Comparison of ENCODE assay signal across 26 cellular contexts in genomic region chr19:33785795-33786194, GRCh38. TPM values are rescaled to one million over a fixed set of nuclear protein-coding genes. Genes with fewer than 3 reads are reported as not detected.
DNase-seq lines count a peak whose midpoint lies in the region; ATAC-seq, FAIRE-seq and TF ChIP-seq lines count a peak whose summit lies in the region.
"Had no signal": no experiment of that assay in that cellular context is flagged by ENCODE, and none has a peak within 500 bp of the region (broad histone marks: within the 10 kb centered on the region; RNA-seq: fewer than 3 reads in every experiment).

No MANE protein-coding gene starts in this region.

- no peak for FAIRE-seq in frontal cortex (lab: Jason Lieb, UNC)
- FAIRE-seq: H54 had no signal

- no peaks in the 10 kb centered on the region for H4K20me1 ChIP-seq in IMR-90 (ENCODE audit: insufficient read depth, low read length)

- POLR2A ChIA-PET in CD4-positive, alpha-beta memory T cell (lab: Charles Lee; ENCODE audit: partially characterized antibody), result interaction anchor here (1.1 to 3.4 kb wide), 2 partner anchors 10 to 33 kb away, joined by 3 to 41 read pairs; partner anchors contain the start of gene KCTD15
- POLR2A ChIA-PET in IMR-90 (lab: Charles Lee; ENCODE audit: unreplicated experiment), result interaction anchor here (0.6 kb wide), 1 partner anchor 106 kb away, joined by 13 read pairs; no protein-coding TSS in a partner anchor
- POLR2A ChIA-PET in naive thymus-derived CD4-positive, alpha-beta T cell (lab: Charles Lee), result no interaction called here

- peaks cover 11 to 12% of the 10 kb centered on the region in 2 donors for H3K27me3 Mint-ChIP-seq in CD4-positive, alpha-beta memory T cell
- H3K27me3 Mint-ChIP-seq in naive thymus-derived CD4-positive, alpha-beta T cell, result peaks cover 13 to 22% (median 19%) of the 10 kb centered on the region in 5 donors

- H3K9ac ChIP-seq in IMR-90 (ENCODE audit: low read depth, low read length), result no peak overlapping the region
- H3K9ac ChIP-seq: SK-N-SH had no signal

- peak overlapping the region; percentile 52; the same call in 1 of the 2 replicates for H2AK5ac ChIP-seq in IMR-90 (ENCODE audit: low read depth, low read length)

- H2BK15ac ChIP-seq in IMR-90 (ENCODE audit: low read depth, low read length), result peak overlapping the region; percentile 25; the same call in 1 of the 3 replicates

- no peak for TF ChIP-seq POLR2A in IMR-90 (IDR thresholded peaks at IDR 0.05; ENCODE audit: low read depth, low read length)

- H2BK5ac ChIP-seq in IMR-90 (ENCODE audit: low read depth, low read length, poor library complexity, severe bottlenecking), result no peak overlapping the region

- H2AK9ac ChIP-seq in IMR-90 (replicated peaks; ENCODE audit: low read depth, low read length, poor library complexity), result peak overlapping the region; percentile 55

- H3K9me3 ChIP-seq in CD4-positive, alpha-beta memory T cell (ENCODE audit: control insufficient read depth in 1 of 2, low read length in 2 of 2), result no peaks in the 10 kb centered on the region
- H3K9me3 ChIP-seq in IMR-90 (ENCODE audit: control insufficient read depth, insufficient read depth, low read length), result no peaks in the 10 kb centered on the region
- no peaks in the 10 kb centered on the region for H3K9me3 ChIP-seq in naive thymus-derived CD4-positive, alpha-beta T cell (ENCODE audit: control insufficient read depth in 2 of 3, low read length in 3 of 3)
- H3K9me3 ChIP-seq: sigmoid colon, SK-N-SH, stomach, tibial artery had no signal

- in situ Hi-C loops in IMR-90 (cut with MboI; ENCODE audit: low sequenced_read_pairs), result loop anchor here (25.0 kb wide), 1 partner anchor 552 kb away; no protein-coding TSS in a partner anchor

- H2BK20ac ChIP-seq in IMR-90 (ENCODE audit: low read depth, low read length), result peak overlapping the region; percentile 71

- H3K27ac ChIP-seq in CD4-positive, alpha-beta memory T cell (ENCODE audit: low read depth, low read length), result no peak overlapping the region
- H3K27ac ChIP-seq in IMR-90 (ENCODE audit: insufficient read depth, low read length), result no peak overlapping the region
- H3K27ac ChIP-seq in foreskin keratinocyte, result no peak overlapping the region
- H3K27ac ChIP-seq in naive thymus-derived CD4-positive, alpha-beta T cell (ENCODE audit: low read depth, low read length), result no peak overlapping the region
- H3K27ac ChIP-seq: RWPE1, sigmoid colon, stomach, tibial artery had no signal

- TF ChIP-seq RAD21 in IMR-90 (IDR thresholded peaks at IDR 0.05; ENCODE audit: low read length), result no peak

- H3K9me1 ChIP-seq in IMR-90 (ENCODE audit: insufficient read depth, low read length), result peaks cover 20% of the 10 kb centered on the region

- BruUV-seq in IMR-90 (replicated peaks; lab: Mats Ljungman, UMichigan), result no TSS peak

- no peak for TF ChIP-seq CTCF in IMR-90 (conservative IDR thresholded peaks at IDR 0.05; ENCODE audit: low read depth, low read length)
- TF ChIP-seq CTCF in foreskin keratinocyte (conservative IDR thresholded peaks at IDR 0.05), result no peak

- 71% methylated on average over 2 of the region's 6 CpGs; no CpG with 5 or more reads in 1 of the 2 experiments for WGBS in IMR-90 (ENCODE audit: extremely low coverage in 2 of 2, insufficient read length in 1 of 2), 2 experiments

- H4K8ac ChIP-seq in IMR-90 (ENCODE audit: low read depth in 2 of 2, low read length in 2 of 2), result peak overlapping the region in 1 of 2 experiments; percentile 52; a peak in 1 of 4 replicates

- no peak overlapping the region for H4K5ac ChIP-seq in IMR-90 (ENCODE audit: low read depth, low read length)

- H3K4me1 ChIP-seq in CD4-positive, alpha-beta memory T cell (ENCODE audit: insufficient read depth, low read length), result peaks cover 30% of the 10 kb centered on the region
- H3K4me1 ChIP-seq in IMR-90 (ENCODE audit: control insufficient read depth, insufficient read depth, low read length) (peaks cover 6% of the 10 kb centered on the region), foreskin keratinocyte (no peaks in the 10 kb centered on the region)
- H3K4me1 ChIP-seq in naive thymus-derived CD4-positive, alpha-beta T cell (ENCODE audit: control insufficient read depth in 2 of 2, insufficient read depth in 2 of 2, low read length in 2 of 2), result no peaks in the 10 kb centered on the region
- H3K4me1 ChIP-seq: sigmoid colon had no signal

- H3K4me1 Mint-ChIP-seq in CD4-positive, alpha-beta memory T cell, result peaks cover 14 to 57% (median 30%) of the 10 kb centered on the region in 4 donors
- H3K4me1 Mint-ChIP-seq in naive thymus-derived CD4-positive, alpha-beta T cell, result peaks cover 0 to 12% (median 0%) of the 10 kb centered on the region in 7 donors
- H3K4me1 Mint-ChIP-seq: endodermal cell had no signal

- no peak overlapping the region for H3K4me2 ChIP-seq in IMR-90 (ENCODE audit: low read depth, low read length)
- H3K4me2 ChIP-seq: SK-N-SH had no signal

- H3K27ac Mint-ChIP-seq in CD4-positive, alpha-beta memory T cell, result peak overlapping the region in 6 of 7 donors; percentile 24 to 82 (median 60)
- no peak overlapping the region for H3K27ac Mint-ChIP-seq in naive thymus-derived CD4-positive, alpha-beta T cell
- H3K27ac Mint-ChIP-seq: endodermal cell, WTC11 had no signal

- no peak overlapping the region for H3K18ac ChIP-seq in IMR-90 (ENCODE audit: low read depth, low read length)

- H3K9me3 Mint-ChIP-seq in CD4-positive, alpha-beta memory T cell, result peaks cover 0 to 2% (median 0%) of the 10 kb centered on the region in 8 donors
- no peaks in the 10 kb centered on the region for H3K9me3 Mint-ChIP-seq in naive thymus-derived CD4-positive, alpha-beta T cell
- H3K9me3 Mint-ChIP-seq: endodermal cell, WTC11 had no signal

- intact Hi-C loops in CD4-positive, alpha-beta memory T cell (cut with micrococcal nuclease), result no loop called here
- intact Hi-C loops in IMR-90 (cut with micrococcal nuclease), result no loop called here
- intact Hi-C loops in naive thymus-derived CD4-positive, alpha-beta T cell (cut with micrococcal nuclease), result no loop called here

- peak overlapping the region; percentile 47 for H2AFZ ChIP-seq in IMR-90 (replicated peaks; ENCODE audit: low read length, poor library complexity)

- no peak overlapping the region for H3K14ac ChIP-seq in IMR-90 (replicated peaks; ENCODE audit: low read depth, low read length)

- no peak overlapping the region for H3K4me3 ChIP-seq in CD4-positive, alpha-beta memory T cell (ENCODE audit: low read length in 2 of 2)
- H3K4me3 ChIP-seq in IMR-90 (ENCODE audit: insufficient read depth, low read depth, low read length), result no peak overlapping the region
- no peak overlapping the region for H3K4me3 ChIP-seq in naive thymus-derived CD4-positive, alpha-beta T cell (ENCODE audit: low read length)
- H3K4me3 ChIP-seq: lung, sigmoid colon, stomach, tibial artery had no signal

- dilution Hi-C loops in IMR-90 (cut with HindIII; ENCODE audit: low sequenced_read_pairs, unreplicated experiment), result no loop called here

- 0 out of 2 replicates have a peak overlapping the region, but pooled peaks have one; percentile 28 for H3K23ac ChIP-seq in IMR-90 (ENCODE audit: low read depth, low read length)

- ATAC-seq in IMR-90 (ENCODE audit: low read depth) (peak; percentile 76), foreskin keratinocyte (peak; percentile 18)
- ATAC-seq in naive thymus-derived CD4-positive, alpha-beta T cell, result no peak
- ATAC-seq: WTC11 had no signal

- DNase-seq in CD4-positive, alpha-beta memory T cell, result no peak
- peak; percentile 70 for DNase-seq in IMR-90
- peak; percentile 38 for DNase-seq in astrocyte of the hippocampus (ENCODE audit: low read depth, low spot score)
- no peak for DNase-seq in foreskin keratinocyte
- DNase-seq in naive thymus-derived CD4-positive, alpha-beta T cell, result no peak
- no peak for DNase-seq in SK-N-DZ (ENCODE audit: low spot score)
- DNase-seq in GM19240 (ENCODE audit: insufficient read length, low spot score), result no peak
- no peak for DNase-seq in frontal cortex (ENCODE audit: low spot score in 2 of 2)
- DNase-seq: activated CD4-positive, alpha-beta T cell treated with anti-CD3 and anti-CD28 coated beads, Interleukin-2, amount 50 U/mL, for 4 hours; activated gamma-delta T cell; DMS153; endodermal cell; GF-D8; NCI-H1048; NCI-H187 treated with DMSO at 0.1 percent for 48 hours; NCI-H748 treated with DMSO at 0.1 percent for 48 hours; posterior cingulate gyrus; sigmoid colon; SK-N-SH; stomach; T1000; tibial artery had no signal

- H3K56ac ChIP-seq in IMR-90 (ENCODE audit: extremely low read depth, insufficient read depth, low read length), result no peak overlapping the region

- no peaks in the 10 kb centered on the region for H3K27me3 ChIP-seq in CD4-positive, alpha-beta memory T cell (ENCODE audit: insufficient read depth, low read length)
- H3K27me3 ChIP-seq in IMR-90 (ENCODE audit: control insufficient read depth, insufficient read depth, low read length), result peaks cover 3% of the 10 kb centered on the region
- peaks cover 2% of the 10 kb centered on the region for H3K27me3 ChIP-seq in foreskin keratinocyte
- no peaks in the 10 kb centered on the region for H3K27me3 ChIP-seq in naive thymus-derived CD4-positive, alpha-beta T cell (ENCODE audit: control insufficient read depth in 2 of 2, insufficient read depth in 2 of 2, low read length in 2 of 2)

- CTCF ChIA-PET in CD4-positive, alpha-beta memory T cell (lab: Charles Lee; ENCODE audit: partially characterized antibody), result interaction anchor here (2.3 to 2.6 kb wide), 2 partner anchors 8 to 9 kb away, joined by 7 to 10 read pairs; no protein-coding TSS in a partner anchor
- CTCF ChIA-PET in IMR-90 (lab: Yijun Ruan, JAX), result interaction anchor here (1.2 kb wide), 1 partner anchor 213 kb away, joined by 5 read pairs; no protein-coding TSS in a partner anchor
- CTCF ChIA-PET in naive thymus-derived CD4-positive, alpha-beta T cell (lab: Charles Lee), result interaction anchor here (1.4 kb wide), 1 partner anchor 8 kb away, joined by 3 read pairs; no protein-coding TSS in a partner anchor

- peak overlapping the region in 6 of 8 donors; percentile 10 to 70 (median 46) for H3K4me3 Mint-ChIP-seq in CD4-positive, alpha-beta memory T cell
- no peak overlapping the region for H3K4me3 Mint-ChIP-seq in naive thymus-derived CD4-positive, alpha-beta T cell
- H3K4me3 Mint-ChIP-seq: endodermal cell, WTC11 had no signal

- H3K36me3 ChIP-seq in CD4-positive, alpha-beta memory T cell (ENCODE audit: insufficient read depth, low read length), result no peaks in the 10 kb centered on the region
- H3K36me3 ChIP-seq in IMR-90 (ENCODE audit: control insufficient read depth, insufficient read depth, low read length), result no peaks in the 10 kb centered on the region
- no peaks in the 10 kb centered on the region for H3K36me3 ChIP-seq in naive thymus-derived CD4-positive, alpha-beta T cell (ENCODE audit: control insufficient read depth in 2 of 3, insufficient read depth in 3 of 3, low read length in 3 of 3)
- H3K36me3 ChIP-seq: sigmoid colon, stomach, tibial artery had no signal

- peak overlapping the region; percentile 26; the same call in 1 of the 2 replicates for H4K91ac ChIP-seq in IMR-90 (ENCODE audit: insufficient read depth, low read depth, low read length)

- H3K79me1 ChIP-seq in IMR-90 (ENCODE audit: low read depth in 1 of 2, low read length in 2 of 2), result no peaks in the 10 kb centered on the region; a peak in 1 of 4 replicates

- peak overlapping the region; percentile 61 for H3K4ac ChIP-seq in IMR-90 (ENCODE audit: low read depth, low read length)

- no peaks in the 10 kb centered on the region for H3K36me3 Mint-ChIP-seq in CD4-positive, alpha-beta memory T cell
- H3K36me3 Mint-ChIP-seq in naive thymus-derived CD4-positive, alpha-beta T cell, result no peaks in the 10 kb centered on the region
- H3K36me3 Mint-ChIP-seq: WTC11 had no signal

- H2BK120ac ChIP-seq in IMR-90 (ENCODE audit: low read depth, low read length), result peak overlapping the region; percentile 35

RNA-seq across cellular contexts. Expression of gene KCTD15, which starts 10.9 kb away (rescaled TPM):
- 10 to 100 TPM in 1 of 2 experiments, 1 to 10 TPM in 1; 9.3 to 11.0 TPM for total RNA-seq in CD4-positive, alpha-beta memory T cell
- 1 to 10 TPM in 1 of 2 donors, under 1 TPM in 1; 0.68 to 2.4 TPM for polyA plus RNA-seq in CD4-positive, alpha-beta memory T cell
- 13.6 and 16.3 TPM in 2 replicates for total RNA-seq in IMR-90 (2012; rRNA removed)
- polyA plus RNA-seq in IMR-90 (2012; rRNA removed), result 19.6 and 22.5 TPM in 2 replicates
- polyA plus RNA-seq in IMR-90 (2012; cell fraction: cytosol; rRNA removed), result 12.0 and 16.7 TPM in 2 replicates
- polyA plus RNA-seq in IMR-90 (2012; cell fraction: nucleus; rRNA removed; ENCODE audit: low replicate concordance), result 54.5 and 105 TPM in 2 replicates
- total RNA-seq in foreskin keratinocyte, result 19.5 and 27.6 TPM in 2 replicates
- polyA plus RNA-seq in foreskin keratinocyte, result 14.8 and 19.0 TPM in 2 replicates
- 10 to 100 TPM in 1 of 5 experiments, 1 to 10 TPM in 3, under 1 TPM in 1; 0.95 to 11.6 (median 2.5) TPM for total RNA-seq in naive thymus-derived CD4-positive, alpha-beta T cell
- not detected for polyA plus RNA-seq in naive thymus-derived CD4-positive, alpha-beta T cell
- 37.0 and 40.7 TPM in 2 replicates for polyA plus RNA-seq in SK-N-DZ (2014; cell fraction: cytosol; rRNA removed)
- 78.0 and 79.8 TPM in 2 replicates for polyA plus RNA-seq in SK-N-DZ (2014; cell fraction: nucleus; rRNA removed)
- total RNA-seq in frontal cortex, result 69.7 TPM

Comparison
In these comparisons a context has a peak if more than half of its experiments do, and no peak if none do; other contexts are left out.
1. DNase-seq: peak in IMR-90 (single experiment) and astrocyte of the hippocampus (single experiment); none in CD4-positive, alpha-beta memory T cell (0 of 5), foreskin keratinocyte (0 of 2), naive thymus-derived CD4-positive, alpha-beta T cell (0 of 9), SK-N-DZ (single experiment), GM19240 (single experiment) and frontal cortex (0 of 2).
2. H3K27ac Mint-ChIP-seq: peak in CD4-positive, alpha-beta memory T cell (6 of 7); none in naive thymus-derived CD4-positive, alpha-beta T cell (0 of 9).
3. H3K4me3 Mint-ChIP-seq: peak in CD4-positive, alpha-beta memory T cell (6 of 8); none in naive thymus-derived CD4-positive, alpha-beta T cell (0 of 10).